Comparison of ENCODE assay signal across 1 cellular context in genomic region chr12:123457980-123458779, GRCh38.
A peak's percentile ranks its signal among the peaks of the same experiment; 100 is the strongest.
TF ChIP-seq lines count a peak whose summit lies in the region.

Gene SNRNP35, plus strand, starts transcription at chr12:123458139. Its CDS starts 7,402 bp downstream, at chr12:123465541.

TF ChIP-seq in K562, 482 proteins besides CTCF, POLR2A, EP300 and RAD21 (continued from another document and continues in another):
- TF ChIP-seq ZNF398 (CRISPR knock-in tag; IDR thresholded peaks at IDR 0.05): no peak
- TF ChIP-seq CBX8 (IDR thresholded peaks at IDR 0.05; ENCODE audit: borderline replicate concordance, extremely low read depth, low read depth, low read length, poor library complexity, severe bottlenecking): no peak
- TF ChIP-seq FOXA1 (IDR thresholded peaks at IDR 0.05; ENCODE audit: borderline replicate concordance): no peak
- TF ChIP-seq SPI1 (IDR thresholded peaks at IDR 0.05; ENCODE audit: borderline replicate concordance, low read depth, low read length): no peak
- no peak for TF ChIP-seq SMC3 (conservative IDR thresholded peaks at IDR 0.05; ENCODE audit: insufficient read depth, low read depth, low read length)
- TF ChIP-seq ZNF586 (CRISPR knock-in tag; conservative IDR thresholded peaks at IDR 0.05): no peak
- TF ChIP-seq ZNF184 (CRISPR knock-in tag; IDR thresholded peaks at IDR 0.05): no peak
- TF ChIP-seq PRPF4 (IDR thresholded peaks at IDR 0.05; ENCODE audit: insufficient read depth, low read depth, low read length, poor library complexity, severe bottlenecking): no peak
- TF ChIP-seq, protein P1, sequence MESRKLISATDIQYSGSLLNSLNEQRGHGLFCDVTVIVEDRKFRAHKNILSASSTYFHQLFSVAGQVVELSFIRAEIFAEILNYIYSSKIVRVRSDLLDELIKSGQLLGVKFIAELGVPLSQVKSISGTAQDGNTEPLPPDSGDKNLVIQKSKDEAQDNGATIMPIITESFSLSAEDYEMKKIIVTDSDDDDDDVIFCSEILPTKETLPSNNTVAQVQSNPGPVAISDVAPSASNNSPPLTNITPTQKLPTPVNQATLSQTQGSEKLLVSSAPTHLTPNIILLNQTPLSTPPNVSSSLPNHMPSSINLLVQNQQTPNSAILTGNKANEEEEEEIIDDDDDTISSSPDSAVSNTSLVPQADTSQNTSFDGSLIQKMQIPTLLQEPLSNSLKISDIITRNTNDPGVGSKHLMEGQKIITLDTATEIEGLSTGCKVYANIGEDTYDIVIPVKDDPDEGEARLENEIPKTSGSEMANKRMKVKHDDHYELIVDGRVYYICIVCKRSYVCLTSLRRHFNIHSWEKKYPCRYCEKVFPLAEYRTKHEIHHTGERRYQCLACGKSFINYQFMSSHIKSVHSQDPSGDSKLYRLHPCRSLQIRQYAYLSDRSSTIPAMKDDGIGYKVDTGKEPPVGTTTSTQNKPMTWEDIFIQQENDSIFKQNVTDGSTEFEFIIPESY (CRISPR knock-in tag; IDR thresholded peaks at IDR 0.05): peak; percentile 88
- TF ChIP-seq LARP7 (IDR thresholded peaks at IDR 0.05): peak; percentile 65; the same call in 1 of the 2 replicates
- TF ChIP-seq, protein P2, sequence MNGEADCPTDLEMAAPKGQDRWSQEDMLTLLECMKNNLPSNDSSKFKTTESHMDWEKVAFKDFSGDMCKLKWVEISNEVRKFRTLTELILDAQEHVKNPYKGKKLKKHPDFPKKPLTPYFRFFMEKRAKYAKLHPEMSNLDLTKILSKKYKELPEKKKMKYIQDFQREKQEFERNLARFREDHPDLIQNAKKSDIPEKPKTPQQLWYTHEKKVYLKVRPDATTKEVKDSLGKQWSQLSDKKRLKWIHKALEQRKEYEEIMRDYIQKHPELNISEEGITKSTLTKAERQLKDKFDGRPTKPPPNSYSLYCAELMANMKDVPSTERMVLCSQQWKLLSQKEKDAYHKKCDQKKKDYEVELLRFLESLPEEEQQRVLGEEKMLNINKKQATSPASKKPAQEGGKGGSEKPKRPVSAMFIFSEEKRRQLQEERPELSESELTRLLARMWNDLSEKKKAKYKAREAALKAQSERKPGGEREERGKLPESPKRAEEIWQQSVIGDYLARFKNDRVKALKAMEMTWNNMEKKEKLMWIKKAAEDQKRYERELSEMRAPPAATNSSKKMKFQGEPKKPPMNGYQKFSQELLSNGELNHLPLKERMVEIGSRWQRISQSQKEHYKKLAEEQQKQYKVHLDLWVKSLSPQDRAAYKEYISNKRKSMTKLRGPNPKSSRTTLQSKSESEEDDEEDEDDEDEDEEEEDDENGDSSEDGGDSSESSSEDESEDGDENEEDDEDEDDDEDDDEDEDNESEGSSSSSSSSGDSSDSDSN (IDR thresholded peaks at IDR 0.05; ENCODE audit: borderline replicate concordance in 1 of 2, low read depth in 2 of 2, low read length in 2 of 2): peak in 1 of 2 experiments; percentile 89; a peak in 1 of 4 replicates
- no peak for TF ChIP-seq HEY1 (CRISPR knock-in tag; IDR thresholded peaks at IDR 0.05; ENCODE audit: borderline replicate concordance)
- TF ChIP-seq ESRRA (IDR thresholded peaks at IDR 0.05; ENCODE audit: borderline replicate concordance, low read depth): peak; percentile 32; the same call in 1 of the 2 replicates
- 0 out of 2 replicates have a peak, but pooled peaks have one; percentile 38 for TF ChIP-seq REST (CRISPR knock-in tag; IDR thresholded peaks at IDR 0.05; ENCODE audit: low read depth)
- TF ChIP-seq, protein P3, sequence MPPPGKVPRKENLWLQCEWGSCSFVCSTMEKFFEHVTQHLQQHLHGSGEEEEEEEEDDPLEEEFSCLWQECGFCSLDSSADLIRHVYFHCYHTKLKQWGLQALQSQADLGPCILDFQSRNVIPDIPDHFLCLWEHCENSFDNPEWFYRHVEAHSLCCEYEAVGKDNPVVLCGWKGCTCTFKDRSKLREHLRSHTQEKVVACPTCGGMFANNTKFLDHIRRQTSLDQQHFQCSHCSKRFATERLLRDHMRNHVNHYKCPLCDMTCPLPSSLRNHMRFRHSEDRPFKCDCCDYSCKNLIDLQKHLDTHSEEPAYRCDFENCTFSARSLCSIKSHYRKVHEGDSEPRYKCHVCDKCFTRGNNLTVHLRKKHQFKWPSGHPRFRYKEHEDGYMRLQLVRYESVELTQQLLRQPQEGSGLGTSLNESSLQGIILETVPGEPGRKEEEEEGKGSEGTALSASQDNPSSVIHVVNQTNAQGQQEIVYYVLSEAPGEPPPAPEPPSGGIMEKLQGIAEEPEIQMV (tag; conservative IDR thresholded peaks at IDR 0.05; ENCODE audit: low read depth): no peak
- TF ChIP-seq IRF1 (CRISPR knock-in tag; IDR thresholded peaks at IDR 0.05; ENCODE audit: borderline replicate concordance): no peak
- TF ChIP-seq ZNF165 (CRISPR knock-in tag; IDR thresholded peaks at IDR 0.05; ENCODE audit: borderline replicate concordance): no peak
- TF ChIP-seq, protein P4, sequence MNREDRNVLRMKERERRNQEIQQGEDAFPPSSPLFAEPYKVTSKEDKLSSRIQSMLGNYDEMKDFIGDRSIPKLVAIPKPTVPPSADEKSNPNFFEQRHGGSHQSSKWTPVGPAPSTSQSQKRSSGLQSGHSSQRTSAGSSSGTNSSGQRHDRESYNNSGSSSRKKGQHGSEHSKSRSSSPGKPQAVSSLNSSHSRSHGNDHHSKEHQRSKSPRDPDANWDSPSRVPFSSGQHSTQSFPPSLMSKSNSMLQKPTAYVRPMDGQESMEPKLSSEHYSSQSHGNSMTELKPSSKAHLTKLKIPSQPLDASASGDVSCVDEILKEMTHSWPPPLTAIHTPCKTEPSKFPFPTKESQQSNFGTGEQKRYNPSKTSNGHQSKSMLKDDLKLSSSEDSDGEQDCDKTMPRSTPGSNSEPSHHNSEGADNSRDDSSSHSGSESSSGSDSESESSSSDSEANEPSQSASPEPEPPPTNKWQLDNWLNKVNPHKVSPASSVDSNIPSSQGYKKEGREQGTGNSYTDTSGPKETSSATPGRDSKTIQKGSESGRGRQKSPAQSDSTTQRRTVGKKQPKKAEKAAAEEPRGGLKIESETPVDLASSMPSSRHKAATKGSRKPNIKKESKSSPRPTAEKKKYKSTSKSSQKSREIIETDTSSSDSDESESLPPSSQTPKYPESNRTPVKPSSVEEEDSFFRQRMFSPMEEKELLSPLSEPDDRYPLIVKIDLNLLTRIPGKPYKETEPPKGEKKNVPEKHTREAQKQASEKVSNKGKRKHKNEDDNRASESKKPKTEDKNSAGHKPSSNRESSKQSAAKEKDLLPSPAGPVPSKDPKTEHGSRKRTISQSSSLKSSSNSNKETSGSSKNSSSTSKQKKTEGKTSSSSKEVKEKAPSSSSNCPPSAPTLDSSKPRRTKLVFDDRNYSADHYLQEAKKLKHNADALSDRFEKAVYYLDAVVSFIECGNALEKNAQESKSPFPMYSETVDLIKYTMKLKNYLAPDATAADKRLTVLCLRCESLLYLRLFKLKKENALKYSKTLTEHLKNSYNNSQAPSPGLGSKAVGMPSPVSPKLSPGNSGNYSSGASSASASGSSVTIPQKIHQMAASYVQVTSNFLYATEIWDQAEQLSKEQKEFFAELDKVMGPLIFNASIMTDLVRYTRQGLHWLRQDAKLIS (CRISPR knock-in tag; IDR thresholded peaks at IDR 0.05): peak; percentile 90
- peak; percentile 72 for TF ChIP-seq NR2C1 (IDR thresholded peaks at IDR 0.05)
- TF ChIP-seq NR2C1 (tag; IDR thresholded peaks at IDR 0.05): peak; percentile 68; the same call in 1 of the 2 replicates
- TF ChIP-seq, protein P5, sequence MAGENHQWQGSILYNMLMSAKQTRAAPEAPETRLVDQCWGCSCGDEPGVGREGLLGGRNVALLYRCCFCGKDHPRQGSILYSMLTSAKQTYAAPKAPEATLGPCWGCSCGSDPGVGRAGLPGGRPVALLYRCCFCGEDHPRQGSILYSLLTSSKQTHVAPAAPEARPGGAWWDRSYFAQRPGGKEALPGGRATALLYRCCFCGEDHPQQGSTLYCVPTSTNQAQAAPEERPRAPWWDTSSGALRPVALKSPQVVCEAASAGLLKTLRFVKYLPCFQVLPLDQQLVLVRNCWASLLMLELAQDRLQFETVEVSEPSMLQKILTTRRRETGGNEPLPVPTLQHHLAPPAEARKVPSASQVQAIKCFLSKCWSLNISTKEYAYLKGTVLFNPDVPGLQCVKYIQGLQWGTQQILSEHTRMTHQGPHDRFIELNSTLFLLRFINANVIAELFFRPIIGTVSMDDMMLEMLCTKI (IDR thresholded peaks at IDR 0.05; ENCODE audit: partially characterized antibody): no peak
- TF ChIP-seq TARDBP (IDR thresholded peaks at IDR 0.05): no peak
- no peak for TF ChIP-seq CHCHD3 (CRISPR knock-in tag; IDR thresholded peaks at IDR 0.05)
- TF ChIP-seq ZFX (CRISPR knock-in tag; IDR thresholded peaks at IDR 0.05): peak; percentile 97
- no peak for TF ChIP-seq RNF219 (CRISPR knock-in tag; IDR thresholded peaks at IDR 0.05)
- 0 out of 2 replicates have a peak, but pooled peaks have one; percentile 24 for TF ChIP-seq SMARCA4 (IDR thresholded peaks at IDR 0.05)
- TF ChIP-seq SAFB2 (IDR thresholded peaks at IDR 0.05; ENCODE audit: borderline replicate concordance, low read depth, low read length, severe bottlenecking): no peak
- no peak for TF ChIP-seq SETDB1 (IDR thresholded peaks at IDR 0.05; ENCODE audit: low read length)
- no peak for TF ChIP-seq ZNF217 (CRISPR knock-in tag; IDR thresholded peaks at IDR 0.05)
- TF ChIP-seq FOXA3 (CRISPR knock-in tag; conservative IDR thresholded peaks at IDR 0.05 in 1 of 2, IDR thresholded peaks at IDR 0.05 in 1 of 2): peak; percentile 58 to 90
- no peak for TF ChIP-seq SNRNP70 (optimal IDR thresholded peaks at IDR 0.05; ENCODE audit: low read depth, low read length)
- peak in 1 of 2 experiments; percentile 83; a peak in 2 of 4 replicates for TF ChIP-seq ZNF639 (CRISPR knock-in tag; conservative IDR thresholded peaks at IDR 0.05 in 1 of 2, IDR thresholded peaks at IDR 0.05 in 1 of 2)
- TF ChIP-seq SREBF2 (CRISPR knock-in tag; IDR thresholded peaks at IDR 0.05): no peak
- peak; percentile 86 for TF ChIP-seq SOX6 (IDR thresholded peaks at IDR 0.05)
